In the genomic region with DNA sequence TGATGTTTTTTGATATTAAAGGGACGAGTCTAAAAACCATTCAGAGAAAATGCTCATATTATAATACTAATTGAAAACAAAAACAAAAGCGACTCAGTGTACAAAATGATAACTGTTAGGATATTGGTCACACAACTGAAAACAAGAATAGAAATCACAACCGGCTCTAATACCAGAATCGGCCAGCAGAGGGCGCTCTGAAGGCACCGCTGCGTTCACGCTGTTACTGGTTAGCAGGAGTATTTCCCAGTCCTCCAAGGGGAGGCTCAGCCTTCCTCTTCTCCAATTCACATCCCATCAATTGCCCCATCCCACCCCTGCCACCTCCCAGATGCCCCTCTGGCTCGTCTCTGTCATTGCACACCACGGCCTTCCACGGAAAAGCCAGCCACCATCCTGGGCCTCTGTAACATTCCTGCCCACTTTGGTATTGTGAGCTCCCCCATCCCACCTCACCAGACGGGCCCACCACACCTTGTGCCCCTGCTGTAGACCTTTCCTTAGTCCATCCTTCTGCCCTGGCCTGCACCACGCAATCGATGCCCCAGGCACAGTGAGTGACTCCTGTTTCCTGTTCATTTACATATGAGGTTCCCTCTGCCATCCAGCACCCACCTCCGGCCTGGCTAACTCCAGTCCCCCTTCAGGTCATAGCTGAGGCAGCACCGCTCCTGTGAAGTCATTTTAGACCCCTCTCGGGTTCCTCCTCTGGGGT, we compare ENCODE assay signal across 9 cellular contexts. TPM values are rescaled to one million over a fixed set of nuclear protein-coding genes. Genes with fewer than 3 reads are reported as not detected.
A peak's percentile ranks its signal among the peaks of the same experiment; 100 is the strongest.
DNase-seq lines count a peak whose midpoint lies in the region; ATAC-seq and TF ChIP-seq lines count a peak whose summit lies in the region.
"Had no signal": no experiment of that assay in that cellular context is flagged by ENCODE, and none has a peak within 500 bp of the region (broad histone marks: within the 10 kb centered on the region; RNA-seq: fewer than 3 reads in every experiment).

No MANE protein-coding gene starts in this region.

- peak; percentile 35 for DNase-seq in CMK (ENCODE audit: low read depth)
- DNase-seq in HAP-1 (ENCODE audit: low spot score in 2 of 2), result peak; percentile 40 to 86
- DNase-seq in NCI-H82 (lab: John Stamatoyannopoulos, UW), result peak; percentile 74
- peak; percentile 31 to 87 (median 83) for DNase-seq in activated CD8-positive, alpha-beta memory T cell treated with anti-CD3 and anti-CD28 coated beads for 48 hours (ENCODE audit: low read depth in 2 of 3, low spot score in 2 of 3)
- peak; percentile 95 for DNase-seq in endodermal cell
- DNase-seq in midbrain (lab: John Stamatoyannopoulos, UW), result peak; percentile 83
- peak; percentile 67 for DNase-seq in stimulated activated CD8-positive, alpha-beta memory T cell treated with anti-CD3 and anti-CD28 coated beads, Interleukin-4, amount 100 ng/mL, for 24 hours (ENCODE audit: low read depth)

- no peak overlapping the region for H3K9ac ChIP-seq in endodermal cell (ENCODE audit: extremely low read depth, low read length, poor library complexity, severe bottlenecking)

- no peak overlapping the region for H3K27ac Mint-ChIP-seq in endodermal cell

- 39 to 68% methylated on average over 8 to 16 of the region's 17 CpGs for WGBS in endodermal cell (ENCODE audit: insufficient coverage in 1 of 2, insufficient read length in 1 of 2), 2 experiments

- peaks cover 16% of the 10 kb centered on the region for H3K4me1 Mint-ChIP-seq in endodermal cell

- H3K9me3 ChIP-seq in HAP-1 (peaks cover 3% of the 10 kb centered on the region; the same call in 1 of the 2 replicates), endodermal cell (ENCODE audit: control insufficient read depth, low read length) (peaks cover 6% of the 10 kb centered on the region)

- no peaks in the 10 kb centered on the region for H3K36me3 ChIP-seq in HAP-1 (replicated peaks)
- no peaks in the 10 kb centered on the region for H3K36me3 ChIP-seq in endodermal cell (ENCODE audit: control insufficient read depth, insufficient read depth, low read length)

- H3K4me3 Mint-ChIP-seq in endodermal cell, result no peak overlapping the region

- H3K4me1 ChIP-seq in HAP-1 (no peaks in the 10 kb centered on the region), endodermal cell (ENCODE audit: control insufficient read depth, insufficient read depth, low read length) (peaks cover 5% of the 10 kb centered on the region)

- H3K27me3 ChIP-seq in HAP-1 (ENCODE audit: low read depth), result no peaks in the 10 kb centered on the region
- no peaks in the 10 kb centered on the region for H3K27me3 ChIP-seq in endodermal cell (ENCODE audit: control insufficient read depth, insufficient read depth, low read length, poor library complexity, severe bottlenecking)

- H3K27ac ChIP-seq in endodermal cell (ENCODE audit: low read depth, low read length), result no peak overlapping the region

- peaks cover 7% of the 10 kb centered on the region for H3K9me3 Mint-ChIP-seq in endodermal cell

- ATAC-seq in HG03342 (IDR thresholded peaks at IDR 0.05; ENCODE audit: unreplicated experiment), result no peak

- H3K36me3 Mint-ChIP-seq in endodermal cell (ENCODE audit: low read depth), result no peaks in the 10 kb centered on the region

- peak; percentile 96 for TF ChIP-seq CTCF in endodermal cell (conservative IDR thresholded peaks at IDR 0.05)

- in situ Hi-C loops in HAP-1 (cut with MboI; ENCODE audit: low sequenced_read_pairs), result no loop called here

- no peak overlapping the region for H3K4me3 ChIP-seq in HAP-1
- no peak overlapping the region for H3K4me3 ChIP-seq in endodermal cell (ENCODE audit: low read length)

- H3K27me3 Mint-ChIP-seq in endodermal cell (ENCODE audit: insufficient read depth), result no peaks in the 10 kb centered on the region

RNA-seq across cellular contexts. Expression of gene FAM107A, which starts 8.5 kb away (rescaled TPM):
- total RNA-seq in endodermal cell, result not detected
- polyA plus RNA-seq in endodermal cell (2013, experiment 1 of 2), result 2.4 TPM
- polyA plus RNA-seq in endodermal cell (2013, experiment 2 of 2), result 2.2 TPM
- total RNA-seq: T-helper 1 cell treated with Interleukin-12 subunit alpha and Interleukin-12 subunit beta and Interleukin-4 antibody, amounts not matched to agents 30 ng/mL and 1 ng/mL, for 36 hours had no signal

RNA-seq across cellular contexts. Expression of gene ACOX2, which starts 31.7 kb away (rescaled TPM):
- total RNA-seq in endodermal cell, result 1 to 10 TPM; 6.6 to 9.8 TPM
- polyA plus RNA-seq in endodermal cell (2013, experiment 1 of 2), result 6.2 TPM
- polyA plus RNA-seq in endodermal cell (2013, experiment 2 of 2), result 6.3 TPM
- total RNA-seq: T-helper 1 cell treated with Interleukin-12 subunit alpha and Interleukin-12 subunit beta and Interleukin-4 antibody, amounts not matched to agents 30 ng/mL and 1 ng/mL, for 36 hours had no signal

Comparison
In these comparisons a context has a peak if more than half of its experiments do, and no peak if none do; other contexts are left out.
1. DNase-seq: peak in every context shown above with its lines; median percentile 95 in endodermal cell; 83 in activated CD8-positive, alpha-beta memory T cell treated with anti-CD3 and anti-CD28 coated beads for 48 hours; 83 in midbrain; 74 in NCI-H82; 67 in stimulated activated CD8-positive, alpha-beta memory T cell treated with anti-CD3 and anti-CD28 coated beads, Interleukin-4, amount 100 ng/mL, for 24 hours; 63 in HAP-1; 35 in CMK.